1 cellular context compared by ENCODE assay signal in the genomic region with DNA sequence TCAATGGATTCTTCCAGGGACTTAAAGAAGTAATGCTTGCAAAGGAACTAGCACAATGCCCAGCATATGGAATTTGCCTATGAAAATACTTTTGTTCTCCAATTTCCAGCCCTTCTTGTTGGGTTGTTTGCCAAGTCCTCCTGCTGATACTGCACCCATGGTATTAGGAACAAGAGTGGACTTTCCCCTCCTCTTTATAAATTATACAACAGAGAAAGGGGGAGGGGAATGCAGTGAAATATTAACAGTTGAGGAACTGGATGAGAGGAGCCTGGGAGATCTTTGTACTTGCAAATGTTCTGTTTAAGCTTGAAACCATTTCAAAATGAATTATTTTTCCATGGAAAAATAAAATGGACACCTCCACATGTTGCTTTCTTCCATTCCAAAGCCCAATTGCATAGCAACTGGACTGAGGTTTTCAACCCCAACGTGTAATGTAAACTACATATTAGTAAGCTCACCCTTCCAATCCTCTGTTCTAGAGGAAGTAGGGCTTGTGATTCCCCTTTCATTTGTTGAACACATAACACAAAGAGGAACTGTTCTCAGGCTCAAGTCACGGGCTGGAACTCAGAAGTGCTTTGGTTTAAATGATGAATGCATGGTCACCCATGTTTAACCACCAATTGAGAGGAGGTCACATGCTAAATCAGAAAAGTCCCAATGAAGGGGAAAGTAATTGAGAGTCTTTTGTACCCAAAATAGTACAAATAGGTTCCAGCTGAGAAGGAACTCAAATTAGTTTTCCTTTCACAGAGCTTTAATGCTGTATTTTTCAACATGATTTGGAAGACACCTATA.
TF ChIP-seq lines count a peak whose summit lies in the region.

No MANE protein-coding gene starts in this region.

TF ChIP-seq in GM23338, 12 proteins besides CTCF, POLR2A, EP300 and RAD21 (continued from another document):
- TF ChIP-seq ZNF462 (CRISPR knock-in tag; IDR thresholded peaks at IDR 0.05): no peak
- TF ChIP-seq ZNF114 (CRISPR knock-in tag; IDR thresholded peaks at IDR 0.05): no peak
- no peak for TF ChIP-seq STAT1 (IDR thresholded peaks at IDR 0.05; ENCODE audit: unreplicated experiment)
